14 cellular contexts compared by ENCODE assay signal in genomic region chr12:90679674-90680073, GRCh38.
DNase-seq lines count a peak whose midpoint lies in the region; ATAC-seq and TF ChIP-seq lines count a peak whose summit lies in the region.
"Had no signal": no experiment of that assay in that cellular context is flagged by ENCODE, and none has a peak within 500 bp of the region (broad histone marks: within the 10 kb centered on the region; RNA-seq: fewer than 3 reads in every experiment).

No MANE protein-coding gene starts in this region.

- ATAC-seq in RWPE2 (ENCODE audit: low read depth) (peak; percentile 38; the same call in 1 of the 3 replicates), esophagus mucosa (peak; percentile 73), HG02938 (IDR thresholded peaks at IDR 0.05; ENCODE audit: unreplicated experiment) (no peak)
- ATAC-seq: HepG2 had no signal

- no peak overlapping the region for H3K27ac Mint-ChIP-seq in MCF 10A (ENCODE audit: low read depth, unreplicated experiment)
- H3K27ac Mint-ChIP-seq: CD8-positive, alpha-beta memory T cell had no signal

- no peaks in the 10 kb centered on the region for H3K9me3 Mint-ChIP-seq in MCF 10A (ENCODE audit: unreplicated experiment)

- TF ChIP-seq CTCF in MCF 10A (IDR thresholded peaks at IDR 0.05; ENCODE audit: unreplicated experiment) (no peak), breast epithelium (IDR thresholded peaks at IDR 0.05) (no peak), RWPE2 (IDR thresholded peaks at IDR 0.05; ENCODE audit: poor library complexity, severe bottlenecking) (no peak), transverse colon (IDR thresholded peaks at IDR 0.05) (no peak)

- peak; percentile 65 for DNase-seq in MCF 10A (ENCODE audit: unreplicated experiment)
- DNase-seq in breast epithelium (ENCODE audit: low spot score in 2 of 2), result no peak
- DNase-seq in RWPE2 (ENCODE audit: low spot score), result no peak
- DNase-seq in transverse colon, result no peak
- DNase-seq in H7, result no peak
- DNase-seq in stimulated activated CD4-positive, alpha-beta T cell treated with anti-CD3 and anti-CD28 coated beads, Interleukin-15, amount 100 ng/mL, for 24 hours, result no peak
- DNase-seq: Caco-2; CD8-positive, alpha-beta memory T cell; DND-41; GDM1 had no signal

- H3K9me3 ChIP-seq in breast epithelium (no peaks in the 10 kb centered on the region), RWPE2 (ENCODE audit: severe bottlenecking) (no peaks in the 10 kb centered on the region), transverse colon (no peaks in the 10 kb centered on the region)
- H3K9me3 ChIP-seq: Caco-2 had no signal

- no peak overlapping the region for H3K27ac ChIP-seq in breast epithelium
- H3K27ac ChIP-seq in RWPE2 (ENCODE audit: poor library complexity, severe bottlenecking), result no peak overlapping the region
- no peak overlapping the region for H3K27ac ChIP-seq in transverse colon
- H3K27ac ChIP-seq: 22Rv1 had no signal

- H3K36me3 Mint-ChIP-seq in MCF 10A (ENCODE audit: insufficient read depth, unreplicated experiment), result no peaks in the 10 kb centered on the region
- H3K36me3 Mint-ChIP-seq: CD8-positive, alpha-beta memory T cell had no signal

- intact Hi-C loops in MCF 10A (cut with micrococcal nuclease), result no loop called here
- intact Hi-C loops in breast epithelium (cut with DNase I; ENCODE audit: low total_unique reads), result no loop called here
- intact Hi-C loops in transverse colon (cut with DNase I; ENCODE audit: low total_unique reads), result no loop called here

- H3K27me3 ChIP-seq in breast epithelium (no peaks in the 10 kb centered on the region), RWPE2 (ENCODE audit: insufficient read depth, poor library complexity, severe bottlenecking) (no peaks in the 10 kb centered on the region), transverse colon (no peaks in the 10 kb centered on the region), H7 (ENCODE audit: control insufficient read depth, insufficient read depth, low read length) (no peaks in the 10 kb centered on the region)

- no peak overlapping the region for H3K4me3 Mint-ChIP-seq in MCF 10A (ENCODE audit: unreplicated experiment)
- H3K4me3 Mint-ChIP-seq: CD8-positive, alpha-beta memory T cell had no signal

- TF ChIP-seq EP300 in transverse colon (IDR thresholded peaks at IDR 0.05; ENCODE audit: low read depth), result no peak

- peaks cover 6% of the 10 kb centered on the region for H3K4me1 Mint-ChIP-seq in MCF 10A (ENCODE audit: insufficient read depth, unreplicated experiment)
- H3K4me1 Mint-ChIP-seq: CD8-positive, alpha-beta memory T cell had no signal

- H3K36me3 ChIP-seq in breast epithelium (no peaks in the 10 kb centered on the region), RWPE2 (ENCODE audit: low read depth) (no peaks in the 10 kb centered on the region), transverse colon (no peaks in the 10 kb centered on the region), H7 (replicated peaks; ENCODE audit: control insufficient read depth, insufficient read depth, low read length) (no peaks in the 10 kb centered on the region)

- H3K4me3 ChIP-seq in breast epithelium (no peak overlapping the region), RWPE2 (ENCODE audit: severe bottlenecking) (no peak overlapping the region), transverse colon (no peak overlapping the region), H7 (ENCODE audit: insufficient read depth, low read depth, low read length) (no peak overlapping the region)

- BruUV-seq in MCF 10A (replicated peaks; lab: Mats Ljungman, UMichigan), result no TSS peak

- CTCF ChIA-PET in MCF 10A (lab: Yijun Ruan, JAX), result no interaction called here

- H3K27me3 Mint-ChIP-seq in MCF 10A (ENCODE audit: insufficient read depth, unreplicated experiment), result no peaks in the 10 kb centered on the region
- H3K27me3 Mint-ChIP-seq: CD8-positive, alpha-beta memory T cell had no signal

- 81 to 100% methylated on average over 1 of the region's 1 CpG for WGBS in transverse colon (ENCODE audit: low coverage in 1 of 2), 2 donors

- POLR2A ChIA-PET in MCF 10A (lab: Yijun Ruan, JAX), result no interaction called here

- in situ Hi-C loops in transverse colon (cut with MboI; ENCODE audit: low pct_ligation_motif_present in 1 of 4, low pct_unique_long_range_greater_than_20kb in 1 of 4, low sequenced_read_pairs in 3 of 4), result no loop called here

- TF ChIP-seq POLR2A in breast epithelium (IDR thresholded peaks at IDR 0.05), result no peak
- no peak for TF ChIP-seq POLR2A in transverse colon (IDR thresholded peaks at IDR 0.05)

- H3K4me1 ChIP-seq in breast epithelium (no peaks in the 10 kb centered on the region), RWPE2 (ENCODE audit: insufficient read depth, poor library complexity, severe bottlenecking) (no peaks in the 10 kb centered on the region), transverse colon (no peaks in the 10 kb centered on the region)
- H3K4me1 ChIP-seq: Caco-2 had no signal
